In the genomic region with DNA sequence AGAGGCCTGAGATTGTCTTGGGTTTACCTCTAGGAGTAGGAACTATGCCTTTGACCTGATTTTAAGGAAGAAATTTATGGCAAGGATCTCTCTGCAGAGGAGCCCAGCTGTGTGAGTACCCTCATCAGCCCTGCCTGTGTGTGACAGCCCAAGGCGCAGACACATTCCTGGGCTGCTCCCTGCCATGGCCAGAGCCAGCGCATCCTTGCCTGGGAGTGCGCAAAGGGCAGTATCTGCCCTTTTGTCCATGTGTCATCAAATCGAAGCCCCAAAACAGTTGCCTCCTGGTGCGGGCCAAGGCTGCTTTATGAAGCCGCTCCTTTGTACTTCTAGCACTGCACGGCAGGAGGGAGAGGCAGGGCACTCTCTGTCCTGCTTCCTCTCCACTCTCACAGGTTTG, we compare ENCODE assay signal across 19 cellular contexts. TPM values are rescaled to one million over a fixed set of nuclear protein-coding genes. Genes with fewer than 3 reads are reported as not detected.
DNase-seq lines count a peak whose midpoint lies in the region; ATAC-seq lines count a peak whose summit lies in the region.
"Had no signal": no experiment of that assay in that cellular context is flagged by ENCODE, and none has a peak within 500 bp of the region (broad histone marks: within the 10 kb centered on the region; RNA-seq: fewer than 3 reads in every experiment).

No MANE protein-coding gene starts in this region.

- no peaks in the 10 kb centered on the region for H3K9me3 Mint-ChIP-seq in activated naive CD4-positive, alpha-beta T cell treated with anti-CD3 and anti-CD28 coated beads, Interleukin-2, amount 50 U/mL, for 72 hours
- no peaks in the 10 kb centered on the region for H3K9me3 Mint-ChIP-seq in dendritic cell treated with granulocyte-macrophage colony-stimulating factor and Interleukin-4, amounts not matched to agents 40 ng/mL and 50 ng/mL, for 4 days
- no peaks in the 10 kb centered on the region for H3K9me3 Mint-ChIP-seq in stimulated activated effector memory CD8-positive, alpha-beta T cell treated with anti-CD3 and anti-CD28 coated beads, Interleukin-12 subunit alpha, Interleukin-12 subunit beta, amount 100 ng/mL, for 72 hours

- H3K27ac Mint-ChIP-seq in activated naive CD4-positive, alpha-beta T cell treated with anti-CD3 and anti-CD28 coated beads, Interleukin-2, amount 50 U/mL, for 72 hours: peak overlapping the region; percentile 65 to 72
- peak overlapping the region; percentile 83 for H3K27ac Mint-ChIP-seq in dendritic cell treated with granulocyte-macrophage colony-stimulating factor and Interleukin-4, amounts not matched to agents 40 ng/mL and 50 ng/mL, for 4 days
- peak overlapping the region; percentile 72 for H3K27ac Mint-ChIP-seq in stimulated activated effector memory CD8-positive, alpha-beta T cell treated with anti-CD3 and anti-CD28 coated beads, Interleukin-12 subunit alpha, Interleukin-12 subunit beta, amount 100 ng/mL, for 72 hours

- H3K27me3 Mint-ChIP-seq in dendritic cell treated with granulocyte-macrophage colony-stimulating factor and Interleukin-4, amounts not matched to agents 40 ng/mL and 50 ng/mL, for 4 days: no peaks in the 10 kb centered on the region

- H3K4me1 Mint-ChIP-seq in dendritic cell treated with granulocyte-macrophage colony-stimulating factor and Interleukin-4, amounts not matched to agents 40 ng/mL and 50 ng/mL, for 4 days (ENCODE audit: low read depth): peaks cover 91% of the 10 kb centered on the region
- peaks cover 8% of the 10 kb centered on the region for H3K4me1 Mint-ChIP-seq in stimulated activated effector memory CD8-positive, alpha-beta T cell treated with anti-CD3 and anti-CD28 coated beads, Interleukin-12 subunit alpha, Interleukin-12 subunit beta, amount 100 ng/mL, for 72 hours

- intact Hi-C loops in dendritic cell treated with granulocyte-macrophage colony-stimulating factor and Interleukin-4, amounts not matched to agents 40 ng/mL and 50 ng/mL, for 4 days (cut with micrococcal nuclease): loop anchor here (5.0 kb wide), 1 partner anchor 40 kb away; no protein-coding TSS in a partner anchor
- intact Hi-C loops in head of caudate nucleus (cut with DNase I): no loop called here

- peaks cover 0 to 4% of the 10 kb centered on the region in 2 donors for H3K36me3 Mint-ChIP-seq in activated naive CD4-positive, alpha-beta T cell treated with anti-CD3 and anti-CD28 coated beads, Interleukin-2, amount 50 U/mL, for 72 hours
- peaks cover 100% of the 10 kb centered on the region for H3K36me3 Mint-ChIP-seq in dendritic cell treated with granulocyte-macrophage colony-stimulating factor and Interleukin-4, amounts not matched to agents 40 ng/mL and 50 ng/mL, for 4 days (ENCODE audit: low read depth)
- peaks cover 100% of the 10 kb centered on the region for H3K36me3 Mint-ChIP-seq in stimulated activated effector memory CD8-positive, alpha-beta T cell treated with anti-CD3 and anti-CD28 coated beads, Interleukin-12 subunit alpha, Interleukin-12 subunit beta, amount 100 ng/mL, for 72 hours

- H3K4me3 Mint-ChIP-seq in dendritic cell treated with granulocyte-macrophage colony-stimulating factor and Interleukin-4, amounts not matched to agents 40 ng/mL and 50 ng/mL, for 4 days: no peak overlapping the region
- H3K4me3 Mint-ChIP-seq in stimulated activated effector memory CD8-positive, alpha-beta T cell treated with anti-CD3 and anti-CD28 coated beads, Interleukin-12 subunit alpha, Interleukin-12 subunit beta, amount 100 ng/mL, for 72 hours: no peak overlapping the region

- ATAC-seq in activated naive CD4-positive, alpha-beta T cell treated with anti-CD3 and anti-CD28 coated beads, Interleukin-2, amount 50 U/mL, for 72 hours: no peak
- no peak for ATAC-seq in stimulated activated effector memory CD8-positive, alpha-beta T cell treated with anti-CD3 and anti-CD28 coated beads, Interleukin-12 subunit alpha, Interleukin-12 subunit beta, amount 100 ng/mL, for 72 hours

- no peak for DNase-seq in activated naive CD4-positive, alpha-beta T cell treated with anti-CD3 and anti-CD28 coated beads, Interleukin-2, amount 50 U/mL, for 72 hours (ENCODE audit: low spot score in 2 of 2)
- no peak for DNase-seq in activated naive CD4-positive, alpha-beta T cell treated with anti-CD3 and anti-CD28 coated beads, Interleukin-2, amount 50 U/mL, for 16 hours
- DNase-seq in stimulated activated effector memory CD8-positive, alpha-beta T cell treated with anti-CD3 and anti-CD28 coated beads, Interleukin-12 subunit alpha, Interleukin-12 subunit beta, amount 100 ng/mL, for 72 hours (ENCODE audit: low spot score in 2 of 2): no peak
- DNase-seq in head of caudate nucleus (no peak), OCI-M2 (lab: John Stamatoyannopoulos, UW; ENCODE audit: unreplicated experiment) (no peak), cortex of kidney (lab: John Stamatoyannopoulos, UW) (no peak)
- DNase-seq: 8988T, DMS53, GDM1, GM23248, NCI-H1092 treated with DMSO at 0.1 percent for 48 hours, NCI-H1436 treated with DMSO at 0.1 percent for 48 hours, NCI-H1930, NCI-H2227 treated with DMSO at 0.1 percent for 48 hours, NCI-H510A treated with DMSO at 0.1 percent for 48 hours, NCI-H748 treated with DMSO at 0.1 percent for 48 hours, Right ventricle myocardium superior had no signal

RNA-seq across cellular contexts. Expression of gene PRRT1B, which starts 51.9 kb away (rescaled TPM):
- total RNA-seq in activated naive CD4-positive, alpha-beta T cell treated with anti-CD3 and anti-CD28 coated beads, Interleukin-2, amount 50 U/mL, for 72 hours: not detected
- total RNA-seq: GM23248, Right ventricle myocardium superior, SK-MEL-5 had no signal
